Comparison of ENCODE assay signal across 11 cellular contexts in the genomic region with DNA sequence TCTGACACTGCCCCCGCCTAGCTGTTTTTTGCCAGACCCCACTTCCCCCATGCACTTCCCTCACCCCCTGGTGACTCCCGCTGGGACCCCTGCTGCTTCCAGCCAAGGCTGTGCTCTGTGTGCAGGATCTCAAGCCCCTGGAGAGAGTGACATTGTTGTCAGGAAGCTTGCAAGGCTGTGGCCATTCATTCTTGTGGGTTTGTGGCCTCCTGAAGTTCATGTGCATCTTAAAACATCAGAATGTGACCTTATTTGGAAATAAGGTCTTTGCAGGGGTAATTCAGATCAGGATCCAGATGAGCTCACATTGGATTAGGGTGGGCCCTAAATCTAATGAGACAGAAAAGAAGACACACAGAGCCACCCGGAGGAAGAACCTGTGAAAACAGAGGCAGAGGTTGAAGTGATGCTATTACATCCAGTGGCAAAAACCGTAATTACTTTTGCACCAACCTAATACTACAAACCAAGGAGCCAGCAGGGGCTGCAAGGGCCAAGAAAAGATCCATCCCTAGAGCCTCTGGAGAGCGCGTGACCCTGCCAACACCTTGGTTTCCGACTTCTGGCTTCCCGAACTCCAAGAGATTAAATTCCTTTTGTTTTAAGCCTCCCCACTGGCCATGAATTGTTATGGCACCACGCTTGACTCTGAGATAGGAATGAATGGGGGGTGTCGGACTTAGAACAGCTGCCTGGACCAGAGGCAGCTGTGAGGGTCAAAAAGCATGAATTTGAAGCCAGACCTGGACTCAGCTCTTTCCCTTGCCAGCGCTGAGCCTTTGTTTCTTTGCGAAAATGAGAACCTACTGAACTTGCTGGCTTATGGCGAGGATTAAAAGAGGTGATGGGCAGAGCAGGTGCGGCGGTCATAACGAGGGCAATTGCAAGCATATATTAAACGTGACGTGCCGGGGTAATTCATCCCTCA.
DNase-seq lines count a peak whose midpoint lies in the region; ATAC-seq, FAIRE-seq and TF ChIP-seq lines count a peak whose summit lies in the region.
"Had no signal": no experiment of that assay in that cellular context is flagged by ENCODE, and none has a peak within 500 bp of the region (broad histone marks: within the 10 kb centered on the region; RNA-seq: fewer than 3 reads in every experiment).

No MANE protein-coding gene starts in this region.

- H3K4me1 Mint-ChIP-seq in T-helper 17 cell = peaks cover 12% of the 10 kb centered on the region

- no peak overlapping the region for H3K4me2 ChIP-seq in A549

- no peak for TF ChIP-seq EP300 in A549 (IDR thresholded peaks at IDR 0.05)

- peak overlapping the region; percentile 44 for H3K4me3 Mint-ChIP-seq in T-helper 17 cell

- no peaks in the 10 kb centered on the region for H3K9me3 ChIP-seq in A549
- H3K9me3 ChIP-seq in T-helper 17 cell (ENCODE audit: control insufficient read depth, low read length, poor library complexity, severe bottlenecking) = no peaks in the 10 kb centered on the region
- H3K9me3 ChIP-seq: right atrium auricular region had no signal

- H3K36me3 Mint-ChIP-seq in T-helper 17 cell (ENCODE audit: low read depth) = peaks cover 2% of the 10 kb centered on the region

- peaks cover 32% of the 10 kb centered on the region for H3K4me1 ChIP-seq in A549

- peak; percentile 37 to 47 for TF ChIP-seq RAD21 in A549 (conservative IDR thresholded peaks at IDR 0.05 in 1 of 2, IDR thresholded peaks at IDR 0.05 in 1 of 2)

- WGBS in A549 (ENCODE audit: missing lambda C conversion rate) = 83% methylated on average over 19 of the region's 19 CpGs

- FAIRE-seq in A549 (lab: Jason Lieb, UNC) = no peak

- H3K4me3 ChIP-seq in A549 = no peak overlapping the region
- H3K4me3 ChIP-seq in fibroblast of mammary gland (ENCODE audit: control insufficient read depth, low read depth, low read length) = no peak overlapping the region
- H3K4me3 ChIP-seq: right atrium auricular region had no signal

- no peak; the same call in 2 of the 3 replicates for TF ChIP-seq CTCF in A549 (IDR thresholded peaks at IDR 0.05)
- no peak for TF ChIP-seq CTCF in fibroblast of mammary gland (conservative IDR thresholded peaks at IDR 0.05; ENCODE audit: control insufficient read depth, insufficient read depth, low read depth, low read length)
- TF ChIP-seq CTCF in GM10248 (IDR thresholded peaks at IDR 0.05; ENCODE audit: control extremely low read depth, extremely low read depth, low read depth, missing control alignments) = no peak

- no peak for TF ChIP-seq POLR2A in A549 (IDR thresholded peaks at IDR 0.05; ENCODE audit: low read length)

- intact Hi-C loops in left ventricle myocardium superior (cut with micrococcal nuclease) = no loop called here

- DNase-seq in A549 (ENCODE audit: low read depth in 1 of 2, low spot score in 1 of 2) = peak in 1 of 2 experiments; percentile 43
- peak; percentile 22 for DNase-seq in ELF-1 (ENCODE audit: low read depth, low spot score)
- DNase-seq in T-helper 17 cell = peak in 2 of 3 donors; percentile 13
- DNase-seq in fibroblast of mammary gland (ENCODE audit: low read depth) = peak; percentile 49
- no peak for DNase-seq in GM10248 (ENCODE audit: extremely low spot score)
- DNase-seq in left ventricle myocardium superior = no peak

- CTCF ChIA-PET in A549 (lab: Yijun Ruan, JAX) (interaction anchor here (1.0 to 1.1 kb wide), 2 partner anchors 19 to 27 kb away, joined by 3 read pairs; no protein-coding TSS in a partner anchor), GM10248 (lab: Yijun Ruan, JAX) (no interaction called here)

- H3K27ac Mint-ChIP-seq in T-helper 17 cell = peak overlapping the region; percentile 61

- POLR2A ChIA-PET in A549 (lab: Yijun Ruan, JAX) (no interaction called here), GM10248 (lab: Yijun Ruan, JAX) (no interaction called here)

- peak overlapping the region in 1 of 2 experiments; percentile 51; a peak in 2 of 6 replicates for H3K27ac ChIP-seq in A549
- H3K27ac ChIP-seq: HL-60, right atrium auricular region had no signal

- ATAC-seq in A549 (peak; percentile 48 to 53; a peak in 4 of 6 replicates), T-helper 17 cell (peak; percentile 71), GM19455 (IDR thresholded peaks at IDR 0.05; ENCODE audit: unreplicated experiment) (no peak), HG03565 (IDR thresholded peaks at IDR 0.05; ENCODE audit: unreplicated experiment) (no peak), left ventricle myocardium superior (no peak)
- ATAC-seq: Panc1 had no signal

- peaks cover 19% of the 10 kb centered on the region for H3K27me3 Mint-ChIP-seq in T-helper 17 cell

TF ChIP-seq in A549, 52 proteins besides CTCF, POLR2A, EP300 and RAD21:
- TF ChIP-seq FOXS1 (CRISPR knock-in tag; IDR thresholded peaks at IDR 0.05) (no peak), RNF2 (IDR thresholded peaks at IDR 0.05; ENCODE audit: borderline replicate concordance, low read depth) (no peak), SMC3 (IDR thresholded peaks at IDR 0.05) (peak; percentile 31; the same call in 2 of the 3 replicates), NPAS2 (CRISPR knock-in tag; IDR thresholded peaks at IDR 0.05; ENCODE audit: borderline replicate concordance) (no peak), ZSCAN20 (CRISPR knock-in tag; IDR thresholded peaks at IDR 0.05) (no peak)

Comparison
In these comparisons a context has a peak if more than half of its experiments do, and no peak if none do; other contexts are left out.
1. ATAC-seq: peak in A549 (2 of 2) and T-helper 17 cell (single experiment); none in GM19455 (single experiment), HG03565 (single experiment) and left ventricle myocardium superior (single experiment).
2. DNase-seq: peak in ELF-1 (single experiment), T-helper 17 cell (2 of 3) and fibroblast of mammary gland (single experiment); none in GM10248 (single experiment) and left ventricle myocardium superior (single experiment).